In the genomic region with DNA sequence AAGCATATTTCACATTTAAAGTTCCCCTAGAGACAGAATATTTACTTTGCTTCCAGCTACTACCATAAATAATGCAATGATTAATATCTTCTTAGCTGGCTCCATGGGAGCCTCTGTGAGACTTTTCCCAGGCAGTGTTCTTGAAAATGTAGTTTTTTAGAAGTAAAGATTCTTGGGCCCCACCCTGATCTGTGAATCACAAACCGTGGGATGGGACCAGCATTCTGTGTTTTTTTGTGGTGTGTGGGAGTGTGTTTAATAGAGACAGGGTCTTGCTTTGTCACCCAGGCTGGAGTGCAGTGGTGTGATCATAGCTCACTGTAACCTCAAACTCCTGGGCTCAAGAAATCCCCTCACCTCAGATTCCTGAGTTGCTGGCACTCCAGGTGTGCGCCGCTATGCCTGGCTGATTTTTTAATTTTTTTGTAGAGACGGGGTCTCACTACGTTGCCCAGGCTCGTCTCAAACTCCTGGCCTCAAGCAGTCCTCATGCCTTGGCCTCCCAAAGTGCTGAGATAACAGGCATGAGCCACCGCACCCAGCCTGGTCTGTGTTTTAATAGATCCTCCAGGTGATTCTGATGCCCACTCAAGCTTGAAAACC, we compare ENCODE assay signal across 1 cellular context.
TF ChIP-seq lines count a peak whose summit lies in the region.

No MANE protein-coding gene starts in this region.

TF ChIP-seq in HepG2, 621 proteins besides CTCF, POLR2A, EP300 and RAD21 (continued from another document):
- TF ChIP-seq ZBTB40 (IDR thresholded peaks at IDR 0.05) (no peak), ZBTB40 (CRISPR knock-in tag; IDR thresholded peaks at IDR 0.05) (no peak), RNF219 (CRISPR knock-in tag; IDR thresholded peaks at IDR 0.05) (no peak)
